29 cellular contexts compared by ENCODE assay signal in the genomic region with DNA sequence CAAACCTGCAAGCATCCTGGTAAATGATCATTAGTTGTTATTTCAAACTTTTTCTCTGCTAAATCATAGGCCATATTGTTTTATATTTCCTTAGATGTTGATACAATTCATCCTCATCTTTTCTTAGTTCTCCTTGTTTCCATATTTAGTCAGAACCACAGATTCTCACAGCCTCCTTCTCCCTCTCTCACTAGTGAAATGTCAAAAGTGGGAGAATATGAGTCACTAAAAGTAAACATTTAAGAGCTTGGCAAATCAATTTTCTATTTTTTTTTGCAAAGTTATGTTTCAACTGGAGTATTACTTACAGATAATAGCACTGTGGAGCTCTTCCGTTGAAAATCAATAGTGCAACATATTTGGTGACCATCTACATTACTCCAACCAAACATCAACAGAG.
DNase-seq lines count a peak whose midpoint lies in the region; TF ChIP-seq lines count a peak whose summit lies in the region.
"Had no signal": no experiment of that assay in that cellular context is flagged by ENCODE, and none has a peak within 500 bp of the region (broad histone marks: within the 10 kb centered on the region; RNA-seq: fewer than 3 reads in every experiment).

No MANE protein-coding gene starts in this region.

- no peaks in the 10 kb centered on the region for H3K79me2 ChIP-seq in GM23248 (ENCODE audit: insufficient read depth)
- H3K79me2 ChIP-seq: hepatocyte had no signal

- H3K9me3 ChIP-seq in GM23248 (ENCODE audit: low read depth) (no peaks in the 10 kb centered on the region), sigmoid colon (no peaks in the 10 kb centered on the region)
- H3K9me3 ChIP-seq: gastrocnemius medialis, MG63, thoracic aorta had no signal

- intact Hi-C loops in sigmoid colon (cut with DNase I) = no loop called here

- in situ Hi-C loops in GM23248 (cut with MboI) (no loop called here), astrocyte of the spinal cord (cut with HindIII; ENCODE audit: low sequenced_read_pairs) (no loop called here)

- H4K20me1 ChIP-seq in GM23248 (ENCODE audit: insufficient read depth) = no peaks in the 10 kb centered on the region

- no peaks in the 10 kb centered on the region for H3K9me2 ChIP-seq in GM23248 (ENCODE audit: insufficient read depth)

- H3K4me3 ChIP-seq in GM23248 = no peak overlapping the region
- H3K4me3 ChIP-seq in astrocyte of the spinal cord (ENCODE audit: low read depth, low read length) = no peak overlapping the region
- H3K4me3 ChIP-seq in fibroblast of villous mesenchyme (ENCODE audit: low read depth, low read length) = no peak overlapping the region
- H3K4me3 ChIP-seq in sigmoid colon = no peak overlapping the region
- H3K4me3 ChIP-seq: gastrocnemius medialis, hepatocyte, MG63, SK-N-MC, spleen, thoracic aorta had no signal

- H3K36me3 ChIP-seq in GM23248 (ENCODE audit: low read depth) = no peaks in the 10 kb centered on the region
- H3K36me3 ChIP-seq in sigmoid colon = no peaks in the 10 kb centered on the region
- H3K36me3 ChIP-seq: gastrocnemius medialis, MG63, spleen, thoracic aorta had no signal

- DNase-seq in GM23248 = peak; percentile 16
- peak; percentile 57 for DNase-seq in astrocyte of the spinal cord (ENCODE audit: low read depth, low spot score)
- peak; percentile 19 for DNase-seq in fibroblast of villous mesenchyme (ENCODE audit: low read depth)
- DNase-seq in MV-4-11 (lab: John Stamatoyannopoulos, UW) = no peak
- no peak for DNase-seq in sigmoid colon
- no peak for DNase-seq in DMS79 (lab: John Stamatoyannopoulos, UW)
- no peak for DNase-seq in NCI-H128 (lab: John Stamatoyannopoulos, UW; ENCODE audit: unreplicated experiment)
- DNase-seq: activated CD4-positive, alpha-beta T cell treated with anti-CD3 and anti-CD28 coated beads, Interleukin-2, amount 10 ng/mL, durations not matched to agents 24 days and 14 days; activated naive CD4-positive, alpha-beta T cell; activated T-cell treated with anti-CD3 and anti-CD28 coated beads, Interleukin-2, amount 50 U/mL, for 4 hours; AML-193; amniotic stem cell; CD4-positive, alpha-beta memory T cell; DMS 273 treated with DMSO at 0.1 percent for 48 hours; gastrocnemius medialis; GF-D8; GOT3; mesendoderm; MG63; NCI-H1694 treated with DMSO at 0.1 percent for 48 hours; NCI-H524 treated with DMSO at 0.1 percent for 48 hours; nucleus accumbens; spleen; stimulated activated CD4-positive, alpha-beta T cell treated with anti-CD3 and anti-CD28 coated beads, Interleukin-4, amount 100 ng/mL, for 1 hour; T-helper 17 cell had no signal

- no peak for TF ChIP-seq POLR2A in sigmoid colon (IDR thresholded peaks at IDR 0.05)

- H3K4me2 ChIP-seq in GM23248 (ENCODE audit: unreplicated experiment) = no peak overlapping the region
- H3K4me2 ChIP-seq: hepatocyte had no signal

- no peak overlapping the region for H3K27ac ChIP-seq in GM23248
- H3K27ac ChIP-seq in sigmoid colon = no peak overlapping the region
- H3K27ac ChIP-seq: epithelial cell of prostate, gastrocnemius medialis, hepatocyte, SK-N-MC, spleen, thoracic aorta had no signal

- no peak overlapping the region for H3K9ac ChIP-seq in GM23248

- no peaks in the 10 kb centered on the region for H3K27me3 ChIP-seq in GM23248 (replicated peaks; ENCODE audit: insufficient read depth)
- no peaks in the 10 kb centered on the region for H3K27me3 ChIP-seq in sigmoid colon
- H3K27me3 ChIP-seq: gastrocnemius medialis, hepatocyte, MG63, spleen had no signal

- peak overlapping the region; percentile 37; the same call in 1 of the 2 replicates for H2AFZ ChIP-seq in GM23248
- H2AFZ ChIP-seq: hepatocyte had no signal

- no peaks in the 10 kb centered on the region for H3F3A ChIP-seq in GM23248 (ENCODE audit: insufficient read depth)

- TF ChIP-seq EP300 in sigmoid colon (IDR thresholded peaks at IDR 0.05) = no peak

- WGBS in GM23248 (ENCODE audit: low coverage in 1 of 2, low lambda C conversion rate in 2 of 2, missing lambda C conversion rate in 2 of 2), 2 experiments = 42 to 67% methylated on average over 1 of the region's 1 CpG
- WGBS in sigmoid colon, 2 donors = 74 to 89% methylated on average over 1 of the region's 1 CpG

- TF ChIP-seq CTCF in astrocyte of the spinal cord (IDR thresholded peaks at IDR 0.05; ENCODE audit: low read depth, low read length) (no peak), fibroblast of villous mesenchyme (IDR thresholded peaks at IDR 0.05; ENCODE audit: insufficient read depth, low read depth, low read length) (no peak), sigmoid colon (IDR thresholded peaks at IDR 0.05) (no peak)

- H3K4me1 ChIP-seq in GM23248 (ENCODE audit: insufficient read depth) = 0 out of 2 replicates have a peak, but pooled peaks cover 5% of the 10 kb centered on the region
- no peaks in the 10 kb centered on the region for H3K4me1 ChIP-seq in sigmoid colon
- H3K4me1 ChIP-seq: gastrocnemius medialis, spleen had no signal

Comparison
In these comparisons a context has a peak if more than half of its experiments do, and no peak if none do; other contexts are left out.
1. DNase-seq: peak in GM23248 (single experiment), astrocyte of the spinal cord (single experiment) and fibroblast of villous mesenchyme (single experiment); none in MV-4-11 (single experiment), sigmoid colon (single experiment), DMS79 (single experiment) and NCI-H128 (single experiment).